23 cellular contexts compared by ENCODE assay signal in genomic region chr6:16572317-16572716, GRCh38.
A peak's percentile ranks its signal among the peaks of the same experiment; 100 is the strongest.
DNase-seq lines count a peak whose midpoint lies in the region; ATAC-seq, FAIRE-seq and TF ChIP-seq lines count a peak whose summit lies in the region.
"Had no signal": no experiment of that assay in that cellular context is flagged by ENCODE, and none has a peak within 500 bp of the region (broad histone marks: within the 10 kb centered on the region; RNA-seq: fewer than 3 reads in every experiment).

No MANE protein-coding gene starts in this region.

- no peak overlapping the region for H2BK5ac ChIP-seq in IMR-90 (ENCODE audit: low read depth, low read length, poor library complexity, severe bottlenecking)

- TF ChIP-seq EP300 in HepG2 (IDR thresholded peaks at IDR 0.05; ENCODE audit: low read depth in 2 of 2, low read length in 2 of 2) (no peak), HepG2 (CRISPR knock-in tag; IDR thresholded peaks at IDR 0.05; ENCODE audit: borderline replicate concordance) (no peak)

- no peak overlapping the region for H4K91ac ChIP-seq in IMR-90 (ENCODE audit: insufficient read depth, low read depth, low read length)

- WGBS in HepG2 (ENCODE audit: low lambda C conversion rate): 93% methylated on average over 5 of the region's 5 CpGs
- WGBS in right lobe of liver (ENCODE audit: insufficient coverage, low coverage, low lambda C conversion rate, missing lambda C conversion rate): 88% methylated on average over 5 of the region's 5 CpGs
- WGBS in IMR-90 (ENCODE audit: extremely low coverage in 2 of 2, insufficient read length in 1 of 2), 2 experiments: no CpG with 5 or more reads among the region's 5 CpGs

- H3K4me2 ChIP-seq in HepG2 (ENCODE audit: low read depth, low read length) (no peak overlapping the region), IMR-90 (ENCODE audit: low read depth, low read length) (no peak overlapping the region)
- H3K4me2 ChIP-seq: BLaER1 had no signal

- H3K36me3 ChIP-seq in HepG2 (replicated peaks in 1 of 2; ENCODE audit: control insufficient read depth in 1 of 2, insufficient read depth in 2 of 2, low read length in 2 of 2): peaks cover 0 to 2% of the 10 kb centered on the region in 2 experiments; a peak in 3 of 5 replicates
- H3K36me3 ChIP-seq in right lobe of liver: no peaks in the 10 kb centered on the region
- H3K36me3 ChIP-seq in IMR-90 (ENCODE audit: control insufficient read depth, insufficient read depth, low read length): peaks cover 5% of the 10 kb centered on the region; the same call in 1 of the 2 replicates
- H3K36me3 ChIP-seq: BE2C, BLaER1 had no signal

- intact Hi-C loops in HepG2 (cut with micrococcal nuclease; ENCODE audit: unreplicated experiment): no loop called here
- intact Hi-C loops in right lobe of liver (cut with DNase I): no loop called here
- intact Hi-C loops in IMR-90 (cut with micrococcal nuclease): no loop called here

- CTCF ChIA-PET in HepG2 (lab: Yijun Ruan, JAX; ENCODE audit: low intra/inter-chr PET ratio, low total read pairs): no interaction called here
- CTCF ChIA-PET in IMR-90 (lab: Yijun Ruan, JAX): no interaction called here

- no peak for FAIRE-seq in HepG2 (lab: Jason Lieb, UNC)
- FAIRE-seq: D721Med, G401.6, GM12891, GM19239 had no signal

- no peak overlapping the region for H2AK5ac ChIP-seq in IMR-90 (ENCODE audit: low read depth, low read length)

- H2AFZ ChIP-seq in HepG2 (ENCODE audit: low read length) (no peak overlapping the region), IMR-90 (replicated peaks; ENCODE audit: low read length, poor library complexity) (no peak overlapping the region)

- H3K9me3 Mint-ChIP-seq in T-helper 2 cell treated with Interferon-gamma antibody and Interleukin-4, amounts not matched to agents 5 μg/mL and 100 μg/mL, for 36 hours: no peaks in the 10 kb centered on the region
- H3K9me3 Mint-ChIP-seq: CD4-positive, alpha-beta T cell; CD8-positive, alpha-beta T cell had no signal

- no peaks in the 10 kb centered on the region for H3K79me2 ChIP-seq in HepG2 (ENCODE audit: insufficient read depth, low read length)

- BruUV-seq in HepG2 (replicated peaks; lab: Mats Ljungman, UMichigan): no TSS peak
- no TSS peak for BruUV-seq in IMR-90 (replicated peaks; lab: Mats Ljungman, UMichigan)

- H3K4me3 ChIP-seq in HepG2 (replicated peaks in 1 of 3; ENCODE audit: insufficient read depth in 1 of 3, low read depth in 2 of 3, low read length in 3 of 3) (no peak overlapping the region), right lobe of liver (no peak overlapping the region), IMR-90 (ENCODE audit: insufficient read depth, low read depth, low read length) (no peak overlapping the region)
- H3K4me3 ChIP-seq: BLaER1 had no signal

- ATAC-seq in HepG2 (no peak), right lobe of liver (no peak), IMR-90 (ENCODE audit: low read depth) (no peak)
- ATAC-seq: CD8-positive, alpha-beta T cell had no signal

- H3K9me3 ChIP-seq in HepG2 (ENCODE audit: low read length) (no peaks in the 10 kb centered on the region), right lobe of liver (no peaks in the 10 kb centered on the region), IMR-90 (ENCODE audit: control insufficient read depth, insufficient read depth, low read length) (no peaks in the 10 kb centered on the region)
- H3K9me3 ChIP-seq: BE2C, BLaER1, Caco-2 had no signal

- no peak overlapping the region for H4K8ac ChIP-seq in IMR-90 (ENCODE audit: low read depth in 2 of 2, low read length in 2 of 2)

- no peak overlapping the region for H4K5ac ChIP-seq in IMR-90 (ENCODE audit: low read depth, low read length)

- no peak overlapping the region for H2AK9ac ChIP-seq in IMR-90 (replicated peaks; ENCODE audit: low read depth, low read length, poor library complexity)

- in situ Hi-C loops in HepG2 (cut with HindIII; ENCODE audit: extremely low pct_ligation_motif_present, low pct_unique_long_range_greater_than_20kb): no loop called here
- in situ Hi-C loops in IMR-90 (cut with MboI; ENCODE audit: low sequenced_read_pairs): no loop called here

- TF ChIP-seq POLR2A in HepG2 (IDR thresholded peaks at IDR 0.05; ENCODE audit: insufficient read depth in 1 of 2, low read depth in 2 of 2, low read length in 2 of 2): no peak
- TF ChIP-seq POLR2A in right lobe of liver (IDR thresholded peaks at IDR 0.05): no peak
- TF ChIP-seq POLR2A in IMR-90 (IDR thresholded peaks at IDR 0.05; ENCODE audit: low read depth, low read length): no peak

- dilution Hi-C loops in IMR-90 (cut with HindIII; ENCODE audit: low sequenced_read_pairs, unreplicated experiment): no loop called here

- TF ChIP-seq CTCF in HepG2 (CRISPR knock-in tag; IDR thresholded peaks at IDR 0.05): no peak
- TF ChIP-seq CTCF in right lobe of liver (IDR thresholded peaks at IDR 0.05): no peak
- no peak for TF ChIP-seq CTCF in IMR-90 (conservative IDR thresholded peaks at IDR 0.05; ENCODE audit: low read depth, low read length)

- H3K4me1 Mint-ChIP-seq in T-helper 2 cell treated with Interferon-gamma antibody and Interleukin-4, amounts not matched to agents 5 μg/mL and 100 μg/mL, for 36 hours (ENCODE audit: low read depth): peaks cover 33% of the 10 kb centered on the region

- H4K20me1 ChIP-seq in HepG2 (ENCODE audit: insufficient read depth, low read length) (no peaks in the 10 kb centered on the region), IMR-90 (ENCODE audit: insufficient read depth, low read length) (no peaks in the 10 kb centered on the region)
- H4K20me1 ChIP-seq: BLaER1 had no signal

- H2BK120ac ChIP-seq in IMR-90 (ENCODE audit: low read depth, low read length): no peak overlapping the region

- no peak overlapping the region for H3K4me3 Mint-ChIP-seq in T-helper 2 cell treated with Interferon-gamma antibody and Interleukin-4, amounts not matched to agents 5 μg/mL and 100 μg/mL, for 36 hours
- H3K4me3 Mint-ChIP-seq: CD14-positive monocyte; CD4-positive, alpha-beta T cell; CD8-positive, alpha-beta T cell had no signal

- peak overlapping the region; percentile 27 for H3K27ac Mint-ChIP-seq in T-helper 2 cell treated with Interferon-gamma antibody and Interleukin-4, amounts not matched to agents 5 μg/mL and 100 μg/mL, for 36 hours
- H3K27ac Mint-ChIP-seq: CD4-positive, alpha-beta T cell; CD8-positive, alpha-beta T cell had no signal

- no peak overlapping the region for H3K4ac ChIP-seq in IMR-90 (ENCODE audit: low read depth, low read length)

- no peak overlapping the region for H3K14ac ChIP-seq in IMR-90 (replicated peaks; ENCODE audit: low read depth, low read length)

- H3K4me1 ChIP-seq in HepG2 (ENCODE audit: insufficient read depth, low read length) (peaks cover 18% of the 10 kb centered on the region), right lobe of liver (no peaks in the 10 kb centered on the region), IMR-90 (ENCODE audit: control insufficient read depth, insufficient read depth, low read length) (peaks cover 4% of the 10 kb centered on the region)
- H3K4me1 ChIP-seq: BE2C had no signal

- no peak overlapping the region for H2BK20ac ChIP-seq in IMR-90 (ENCODE audit: low read depth, low read length)

- TF ChIP-seq RAD21 in HepG2 (CRISPR knock-in tag; IDR thresholded peaks at IDR 0.05) (no peak), IMR-90 (IDR thresholded peaks at IDR 0.05; ENCODE audit: low read length) (no peak)

- peaks cover 27% of the 10 kb centered on the region for H3K36me3 Mint-ChIP-seq in T-helper 2 cell treated with Interferon-gamma antibody and Interleukin-4, amounts not matched to agents 5 μg/mL and 100 μg/mL, for 36 hours (ENCODE audit: low read depth)

- no peak overlapping the region for H2BK15ac ChIP-seq in IMR-90 (ENCODE audit: low read depth, low read length)

- POLR2A ChIA-PET in HepG2 (lab: Yijun Ruan, JAX) (no interaction called here), IMR-90 (lab: Charles Lee; ENCODE audit: unreplicated experiment) (no interaction called here)

- peaks cover 10% of the 10 kb centered on the region; the same call in 1 of the 2 replicates for H3K9me1 ChIP-seq in IMR-90 (ENCODE audit: insufficient read depth, low read length)

- H3K9ac ChIP-seq in HepG2 (ENCODE audit: insufficient read depth, low read depth, low read length): no peak overlapping the region
- H3K9ac ChIP-seq in IMR-90 (ENCODE audit: low read depth, low read length): no peak overlapping the region
- H3K9ac ChIP-seq: BLaER1 had no signal

- no peak overlapping the region for H3K56ac ChIP-seq in IMR-90 (ENCODE audit: extremely low read depth, insufficient read depth, low read length)

- H3K27ac ChIP-seq in HepG2 (ENCODE audit: extremely low read length, insufficient read depth, low read length): no peak overlapping the region
- no peak overlapping the region for H3K27ac ChIP-seq in right lobe of liver
- H3K27ac ChIP-seq in IMR-90 (ENCODE audit: insufficient read depth, low read length): no peak overlapping the region
- H3K27ac ChIP-seq: 22Rv1, BLaER1 had no signal

- H3K27me3 ChIP-seq in HepG2 (ENCODE audit: control insufficient read depth in 1 of 2, insufficient read depth in 2 of 2, low read length in 2 of 2): no peaks in the 10 kb centered on the region
- no peaks in the 10 kb centered on the region for H3K27me3 ChIP-seq in right lobe of liver
- no peaks in the 10 kb centered on the region for H3K27me3 ChIP-seq in IMR-90 (ENCODE audit: control insufficient read depth, insufficient read depth, low read length)
- H3K27me3 ChIP-seq: BE2C, BLaER1 had no signal

- DNase-seq in T-helper 2 cell treated with Interferon-gamma antibody and Interleukin-4, amounts not matched to agents 5 μg/mL and 100 μg/mL, for 36 hours (ENCODE audit: low spot score): no peak
- DNase-seq in T-helper 2 cell (no peak), HepG2 (ENCODE audit: low spot score) (no peak), right lobe of liver (no peak), IMR-90 (no peak), NCI-H524 treated with DMSO at 0.1 percent for 48 hours (lab: John Stamatoyannopoulos, UW) (no peak), ecto neural progenitor cell (ENCODE audit: low spot score) (no peak)
- DNase-seq: ACHN; BE2C; C1 segment of cervical spinal cord; Caco-2; Calu3; CD4-positive, alpha-beta T cell; CD8-positive, alpha-beta T cell; DMS79 treated with DMSO at 0.1 percent for 48 hours; GF-D8 had no signal

- H3K79me1 ChIP-seq in IMR-90 (ENCODE audit: low read depth in 1 of 2, low read length in 2 of 2): peaks cover 8 to 9% of the 10 kb centered on the region in 2 experiments; a peak in 3 of 4 replicates

- H3K27me3 Mint-ChIP-seq in T-helper 2 cell treated with Interferon-gamma antibody and Interleukin-4, amounts not matched to agents 5 μg/mL and 100 μg/mL, for 36 hours (ENCODE audit: low read depth): no peaks in the 10 kb centered on the region
- H3K27me3 Mint-ChIP-seq: CD4-positive, alpha-beta T cell had no signal

- H3K18ac ChIP-seq in IMR-90 (ENCODE audit: low read depth, low read length): no peak overlapping the region

- no peak overlapping the region for H3K23ac ChIP-seq in IMR-90 (ENCODE audit: low read depth, low read length)

TF ChIP-seq in HepG2, 621 proteins besides CTCF, POLR2A, EP300 and RAD21 (continues in another document):
- TF ChIP-seq RXRA (CRISPR knock-in tag; IDR thresholded peaks at IDR 0.05) (no peak), MAFK (conservative IDR thresholded peaks at IDR 0.05 in 1 of 2, IDR thresholded peaks at IDR 0.05 in 1 of 2; ENCODE audit: low read length in 2 of 2) (peak; percentile 89 to 92)

TF ChIP-seq in IMR-90, 13 proteins besides CTCF, POLR2A, EP300 and RAD21:
- TF ChIP-seq FOS (IDR thresholded peaks at IDR 0.05; ENCODE audit: low read depth, low read length) (no peak), MAFK (IDR thresholded peaks at IDR 0.05; ENCODE audit: low read depth, low read length) (peak; percentile 75)
